In the genomic region with DNA sequence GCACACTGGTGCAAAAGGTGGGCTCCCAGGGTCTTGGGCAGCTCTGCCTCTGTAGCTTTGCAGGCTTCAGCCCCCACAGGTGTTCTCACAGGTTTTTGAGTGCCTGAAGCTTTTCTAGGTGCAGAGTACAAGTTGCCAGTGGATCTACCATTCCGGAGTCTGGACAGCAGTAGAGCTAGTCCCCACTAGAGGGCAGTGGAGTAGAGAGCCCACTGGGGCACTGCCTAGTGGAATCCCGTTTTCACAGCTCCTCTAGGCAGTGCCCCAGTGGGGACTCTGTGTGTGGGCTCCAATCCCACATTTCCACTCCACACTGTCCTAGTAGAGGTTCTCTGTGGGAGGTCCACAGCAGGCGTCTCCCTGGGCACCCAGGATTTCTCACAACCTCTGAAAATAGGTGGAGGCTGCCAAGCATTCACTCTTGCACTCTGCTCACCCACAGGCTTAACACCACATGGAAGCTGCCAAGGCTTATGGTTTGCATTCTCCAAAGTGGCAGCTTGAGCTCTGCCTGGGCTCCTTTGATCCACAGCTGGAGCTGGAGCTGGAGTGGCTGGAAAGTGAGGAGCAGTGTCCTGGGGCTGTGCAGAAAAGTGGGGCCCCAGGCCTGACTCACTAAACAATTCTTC, we compare ENCODE assay signal across 9 cellular contexts.
A peak's percentile ranks its signal among the peaks of the same experiment; 100 is the strongest.
DNase-seq lines count a peak whose midpoint lies in the region; ATAC-seq, FAIRE-seq and TF ChIP-seq lines count a peak whose summit lies in the region.
"Had no signal": no experiment of that assay in that cellular context is flagged by ENCODE, and none has a peak within 500 bp of the region (broad histone marks: within the 10 kb centered on the region; RNA-seq: fewer than 3 reads in every experiment).

No MANE protein-coding gene starts in this region.

- peak; percentile 59 for ATAC-seq in HG03460 (IDR thresholded peaks at IDR 0.05; ENCODE audit: unreplicated experiment)
- no peak for ATAC-seq in left ventricle myocardium superior

- H3K27ac Mint-ChIP-seq in CD14-positive monocyte, result no peak overlapping the region

- H2AFZ ChIP-seq in SU-DHL-6 (ENCODE audit: low read depth, low read length, severe bottlenecking), result no peak overlapping the region

- peak; percentile 62 for FAIRE-seq in GM12892 (lab: Jason Lieb, UNC)
- FAIRE-seq: islet of Langerhans had no signal

- no peaks in the 10 kb centered on the region for H3K79me2 ChIP-seq in SU-DHL-6 (ENCODE audit: insufficient read depth, low read length)

- H3K9ac ChIP-seq in SU-DHL-6 (ENCODE audit: low read length), result no peak overlapping the region

- H3K9me3 Mint-ChIP-seq in CD14-positive monocyte, result peaks cover 0 to 11% (median 4%) of the 10 kb centered on the region in 7 donors

- H3K27me3 ChIP-seq in SU-DHL-6 (ENCODE audit: low read length), result peaks cover 3% of the 10 kb centered on the region; the same call in 1 of the 2 replicates
- no peaks in the 10 kb centered on the region for H3K27me3 ChIP-seq in iPS DF 6.9 (ENCODE audit: control insufficient read depth, insufficient read depth, low read length)

- no peak for DNase-seq in CD14-positive monocyte (ENCODE audit: low spot score)
- DNase-seq in GM12892 (ENCODE audit: insufficient read length), result peak; percentile 12
- peak; percentile 35 for DNase-seq in iPS DF 6.9 (ENCODE audit: low read depth, low spot score)
- DNase-seq in Ammon's horn (ENCODE audit: low spot score), result no peak
- no peak for DNase-seq in left ventricle myocardium superior
- DNase-seq in superior temporal gyrus (ENCODE audit: extremely low spot score), result no peak

- H3K36me3 Mint-ChIP-seq in CD14-positive monocyte, result no peaks in the 10 kb centered on the region

- no peaks in the 10 kb centered on the region for H4K20me1 ChIP-seq in SU-DHL-6 (ENCODE audit: low read depth, low read length)

- intact Hi-C loops in CD14-positive monocyte (cut with micrococcal nuclease), result no loop called here
- intact Hi-C loops in left ventricle myocardium superior (cut with micrococcal nuclease), result no loop called here

- WGBS in iPS DF 6.9 (ENCODE audit: insufficient coverage, insufficient read length), result no CpG with 5 or more reads among the region's 3 CpGs

- TF ChIP-seq CTCF in CD14-positive monocyte (IDR thresholded peaks at IDR 0.05) (peak; percentile 57), SU-DHL-6 (IDR thresholded peaks at IDR 0.05; ENCODE audit: insufficient read depth, low read length, poor library complexity, severe bottlenecking) (peak; percentile 66)

- H3K4me1 ChIP-seq in iPS DF 6.9 (ENCODE audit: control insufficient read depth, insufficient read depth, low read length), result no peaks in the 10 kb centered on the region; the same call in 1 of the 2 replicates

- peaks cover 2 to 5% (median 2%) of the 10 kb centered on the region in 3 donors for H3K27me3 Mint-ChIP-seq in CD14-positive monocyte (ENCODE audit: low read depth in 3 of 3)

- H3K9me3 ChIP-seq in SU-DHL-6 (ENCODE audit: insufficient read depth, low read length) (no peaks in the 10 kb centered on the region), iPS DF 6.9 (ENCODE audit: control insufficient read depth, insufficient read depth, low read length) (no peaks in the 10 kb centered on the region)

- no peaks in the 10 kb centered on the region for H3F3A ChIP-seq in SU-DHL-6 (ENCODE audit: insufficient read depth)

- H3K4me1 Mint-ChIP-seq in CD14-positive monocyte, result no peaks in the 10 kb centered on the region

- TF ChIP-seq POLR2A in GM12892 (IDR thresholded peaks at IDR 0.05; ENCODE audit: low read depth, low read length), result no peak

- H3K36me3 ChIP-seq in SU-DHL-6 (ENCODE audit: low read length) (no peaks in the 10 kb centered on the region), iPS DF 6.9 (ENCODE audit: control insufficient read depth, insufficient read depth, low read length) (no peaks in the 10 kb centered on the region)

- no peak overlapping the region for H3K4me2 ChIP-seq in SU-DHL-6 (ENCODE audit: low read depth, low read length, poor library complexity, severe bottlenecking)

- H3K4me3 ChIP-seq in SU-DHL-6 (ENCODE audit: insufficient read depth, low read length, poor library complexity, severe bottlenecking), result no peak overlapping the region
- no peak overlapping the region for H3K4me3 ChIP-seq in iPS DF 6.9 (ENCODE audit: low read length)

- H3K27ac ChIP-seq in SU-DHL-6 (ENCODE audit: low read depth, low read length) (no peak overlapping the region), iPS DF 6.9 (ENCODE audit: low read length) (no peak overlapping the region)

- H3K4me3 Mint-ChIP-seq in CD14-positive monocyte, result no peak overlapping the region

- no peaks in the 10 kb centered on the region for H3K9me2 ChIP-seq in SU-DHL-6 (replicated peaks; ENCODE audit: insufficient read depth, low read length)

Comparison
In these comparisons a context has a peak if more than half of its experiments do, and no peak if none do; other contexts are left out.
1. DNase-seq: peak in GM12892 (single experiment) and iPS DF 6.9 (single experiment); none in CD14-positive monocyte (single experiment), Ammon's horn (single experiment), left ventricle myocardium superior (single experiment) and superior temporal gyrus (single experiment).